Comparison of ENCODE assay signal across 1 cellular context in genomic region chr9:29422445-29422844, GRCh38.
TF ChIP-seq lines count a peak whose summit lies in the region.

No MANE protein-coding gene starts in this region.

TF ChIP-seq in WTC11, 78 proteins besides CTCF, POLR2A, EP300 and RAD21 (continued from another document):
- TF ChIP-seq, protein P1, sequence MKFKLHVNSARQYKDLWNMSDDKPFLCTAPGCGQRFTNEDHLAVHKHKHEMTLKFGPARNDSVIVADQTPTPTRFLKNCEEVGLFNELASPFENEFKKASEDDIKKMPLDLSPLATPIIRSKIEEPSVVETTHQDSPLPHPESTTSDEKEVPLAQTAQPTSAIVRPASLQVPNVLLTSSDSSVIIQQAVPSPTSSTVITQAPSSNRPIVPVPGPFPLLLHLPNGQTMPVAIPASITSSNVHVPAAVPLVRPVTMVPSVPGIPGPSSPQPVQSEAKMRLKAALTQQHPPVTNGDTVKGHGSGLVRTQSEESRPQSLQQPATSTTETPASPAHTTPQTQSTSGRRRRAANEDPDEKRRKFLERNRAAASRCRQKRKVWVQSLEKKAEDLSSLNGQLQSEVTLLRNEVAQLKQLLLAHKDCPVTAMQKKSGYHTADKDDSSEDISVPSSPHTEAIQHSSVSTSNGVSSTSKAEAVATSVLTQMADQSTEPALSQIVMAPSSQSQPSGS (CRISPR knock-in tag; IDR thresholded peaks at IDR 0.05; ENCODE audit: borderline replicate concordance, low read depth), result no peak
- TF ChIP-seq SP1 (CRISPR knock-in tag; conservative IDR thresholded peaks at IDR 0.05), result no peak
- TF ChIP-seq PRDM15 (CRISPR knock-in tag; IDR thresholded peaks at IDR 0.05), result no peak
- TF ChIP-seq, protein P2, sequence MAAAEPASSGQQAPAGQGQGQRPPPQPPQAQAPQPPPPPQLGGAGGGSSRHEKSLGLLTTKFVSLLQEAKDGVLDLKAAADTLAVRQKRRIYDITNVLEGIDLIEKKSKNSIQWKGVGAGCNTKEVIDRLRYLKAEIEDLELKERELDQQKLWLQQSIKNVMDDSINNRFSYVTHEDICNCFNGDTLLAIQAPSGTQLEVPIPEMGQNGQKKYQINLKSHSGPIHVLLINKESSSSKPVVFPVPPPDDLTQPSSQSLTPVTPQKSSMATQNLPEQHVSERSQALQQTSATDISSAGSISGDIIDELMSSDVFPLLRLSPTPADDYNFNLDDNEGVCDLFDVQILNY (CRISPR knock-in tag; IDR thresholded peaks at IDR 0.05), result no peak
